Comparison of ENCODE assay signal across 8 cellular contexts in the genomic region with DNA sequence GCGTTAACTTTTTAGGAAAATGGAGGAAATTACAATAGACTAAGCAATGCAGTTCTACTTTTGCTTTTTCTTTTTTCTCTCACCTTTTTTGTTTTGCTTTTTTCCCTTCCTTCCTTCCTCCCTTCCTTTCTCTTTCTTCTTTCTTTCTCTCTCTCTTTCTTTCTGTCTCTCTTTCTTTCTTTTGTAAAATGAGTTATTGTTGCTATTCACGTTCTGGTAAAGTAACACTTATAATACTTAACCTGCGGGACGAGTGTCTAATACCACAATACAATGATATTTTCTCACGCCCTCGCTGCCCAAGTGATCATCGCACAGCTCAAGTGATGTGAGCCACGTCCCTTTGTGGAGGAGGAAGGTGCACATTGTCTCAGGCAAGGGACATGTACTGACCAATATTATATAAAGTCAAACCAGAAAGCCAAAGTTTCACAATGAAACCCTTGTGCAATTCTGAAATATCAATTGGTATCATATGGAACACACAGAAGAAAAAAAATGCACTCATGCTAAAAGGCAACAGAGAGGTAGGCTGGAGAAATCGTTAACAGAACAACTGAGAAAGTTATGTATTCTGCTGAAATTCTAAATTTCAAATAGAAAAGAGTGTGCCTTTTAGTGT. TPM values are rescaled to one million over a fixed set of nuclear protein-coding genes. Genes with fewer than 3 reads are reported as not detected.
DNase-seq lines count a peak whose midpoint lies in the region; ATAC-seq, FAIRE-seq and TF ChIP-seq lines count a peak whose summit lies in the region.

No MANE protein-coding gene starts in this region.

- TF ChIP-seq CTCF in HepG2 (CRISPR knock-in tag; IDR thresholded peaks at IDR 0.05) = no peak

- H3K4me2 ChIP-seq in HepG2 (ENCODE audit: low read depth, low read length) = 0 out of 2 replicates have a peak overlapping the region, but pooled peaks have one; percentile 66

- H2AFZ ChIP-seq in HepG2 (ENCODE audit: low read length) = no peak overlapping the region

- peaks cover 0 to 33% of the 10 kb centered on the region in 2 experiments; a peak in 2 of 5 replicates for H3K27me3 ChIP-seq in HepG2 (ENCODE audit: control insufficient read depth in 1 of 2, insufficient read depth in 2 of 2, low read length in 2 of 2)
- peaks cover 0 to 12% (median 3%) of the 10 kb centered on the region in 5 donors for H3K27me3 ChIP-seq in subcutaneous abdominal adipose tissue (ENCODE audit: control insufficient read depth in 5 of 5, insufficient read depth in 4 of 5, low read length in 5 of 5)

- no peaks in the 10 kb centered on the region for H4K20me1 ChIP-seq in HepG2 (ENCODE audit: insufficient read depth, low read length)

- DNase-seq in activated CD4-positive, alpha-beta T cell treated with anti-CD3 and anti-CD28 coated beads for 36 hours = no peak
- DNase-seq in activated CD4-positive, alpha-beta T cell treated with anti-CD3 and anti-CD28 coated beads, Interleukin-2, amount 50 U/mL, for 4 hours = no peak
- DNase-seq in activated naive CD8-positive, alpha-beta T cell treated with anti-CD3 and anti-CD28 coated beads, Interleukin-2, amount 10 ng/mL, durations not matched to agents 7 days and 5 days = no peak
- DNase-seq in HepG2 (ENCODE audit: low spot score) = no peak
- DNase-seq in NCI-H1436 (lab: John Stamatoyannopoulos, UW) = no peak
- no peak for DNase-seq in left colon
- no peak for DNase-seq in OCI-M1 (lab: John Stamatoyannopoulos, UW)

- H3K4me1 ChIP-seq in HepG2 (ENCODE audit: insufficient read depth, low read length) (peaks cover 8% of the 10 kb centered on the region; the same call in 1 of the 2 replicates), subcutaneous abdominal adipose tissue (ENCODE audit: control insufficient read depth in 5 of 5, insufficient read depth in 5 of 5, low read length in 5 of 5) (peaks cover 2 to 25% (median 22%) of the 10 kb centered on the region in 5 donors)

- H3K36me3 Mint-ChIP-seq in activated CD4-positive, alpha-beta T cell treated with anti-CD3 and anti-CD28 coated beads for 36 hours (ENCODE audit: low read depth) = no peaks in the 10 kb centered on the region
- H3K36me3 Mint-ChIP-seq in activated naive CD8-positive, alpha-beta T cell treated with anti-CD3 and anti-CD28 coated beads, Interleukin-2, amount 10 ng/mL, durations not matched to agents 7 days and 5 days = no peaks in the 10 kb centered on the region

- peaks cover 22% of the 10 kb centered on the region for H3K4me1 Mint-ChIP-seq in activated CD4-positive, alpha-beta T cell treated with anti-CD3 and anti-CD28 coated beads for 36 hours
- H3K4me1 Mint-ChIP-seq in activated naive CD8-positive, alpha-beta T cell treated with anti-CD3 and anti-CD28 coated beads, Interleukin-2, amount 10 ng/mL, durations not matched to agents 7 days and 5 days = peaks cover 12% of the 10 kb centered on the region

- H3K36me3 ChIP-seq in HepG2 (replicated peaks in 1 of 2; ENCODE audit: control insufficient read depth in 1 of 2, insufficient read depth in 2 of 2, low read length in 2 of 2) (no peaks in the 10 kb centered on the region), subcutaneous abdominal adipose tissue (ENCODE audit: control insufficient read depth in 5 of 5, insufficient read depth in 5 of 5, low read length in 5 of 5) (no peaks in the 10 kb centered on the region)

- BruUV-seq in HepG2 (replicated peaks; lab: Mats Ljungman, UMichigan) = no TSS peak

- WGBS in HepG2 (ENCODE audit: low lambda C conversion rate) = 45% methylated on average over 9 of the region's 9 CpGs

- H3K27ac Mint-ChIP-seq in activated CD4-positive, alpha-beta T cell treated with anti-CD3 and anti-CD28 coated beads for 36 hours = peak overlapping the region; percentile 11
- H3K27ac Mint-ChIP-seq in activated naive CD8-positive, alpha-beta T cell treated with anti-CD3 and anti-CD28 coated beads, Interleukin-2, amount 10 ng/mL, durations not matched to agents 7 days and 5 days = no peak overlapping the region

- CTCF ChIA-PET in activated CD4-positive, alpha-beta T cell treated with anti-CD3 and anti-CD28 coated beads for 36 hours (lab: Charles Lee) = interaction anchor here (1.1 kb wide), 1 partner anchor 16 kb away, joined by 3 read pairs; no protein-coding TSS in a partner anchor
- CTCF ChIA-PET in HepG2 (lab: Yijun Ruan, JAX; ENCODE audit: low intra/inter-chr PET ratio, low total read pairs) = no interaction called here

- TF ChIP-seq RAD21 in HepG2 (CRISPR knock-in tag; IDR thresholded peaks at IDR 0.05) = no peak

- no peak for FAIRE-seq in HepG2 (lab: Jason Lieb, UNC)

- no peak for TF ChIP-seq POLR2A in HepG2 (IDR thresholded peaks at IDR 0.05; ENCODE audit: insufficient read depth in 1 of 2, low read depth in 2 of 2, low read length in 2 of 2)

- H3K79me2 ChIP-seq in HepG2 (ENCODE audit: insufficient read depth, low read length) = no peaks in the 10 kb centered on the region

- H3K4me3 ChIP-seq in HepG2 (replicated peaks in 1 of 3; ENCODE audit: insufficient read depth in 1 of 3, low read depth in 2 of 3, low read length in 3 of 3) (no peak overlapping the region), subcutaneous abdominal adipose tissue (ENCODE audit: low read depth in 1 of 5, low read length in 5 of 5) (peak overlapping the region; percentile 52 to 78 (median 75))

- H3K9me3 ChIP-seq in HepG2 (ENCODE audit: low read length) (no peaks in the 10 kb centered on the region), subcutaneous abdominal adipose tissue (ENCODE audit: control insufficient read depth in 5 of 5, low read length in 5 of 5) (no peaks in the 10 kb centered on the region)

- no peaks in the 10 kb centered on the region for H3K9me3 Mint-ChIP-seq in activated CD4-positive, alpha-beta T cell treated with anti-CD3 and anti-CD28 coated beads for 36 hours (ENCODE audit: low read depth)
- no peaks in the 10 kb centered on the region for H3K9me3 Mint-ChIP-seq in activated naive CD8-positive, alpha-beta T cell treated with anti-CD3 and anti-CD28 coated beads, Interleukin-2, amount 10 ng/mL, durations not matched to agents 7 days and 5 days

- in situ Hi-C loops in HepG2 (cut with HindIII; ENCODE audit: extremely low pct_ligation_motif_present, low pct_unique_long_range_greater_than_20kb) = no loop called here

- POLR2A ChIA-PET in activated CD4-positive, alpha-beta T cell treated with anti-CD3 and anti-CD28 coated beads for 36 hours (lab: Charles Lee) = no interaction called here
- POLR2A ChIA-PET in activated naive CD8-positive, alpha-beta T cell treated with anti-CD3 and anti-CD28 coated beads, Interleukin-2, amount 10 ng/mL, durations not matched to agents 7 days and 5 days (lab: Charles Lee) = no interaction called here
- POLR2A ChIA-PET in HepG2 (lab: Yijun Ruan, JAX) = no interaction called here

- peak overlapping the region; percentile 62 for H3K4me3 Mint-ChIP-seq in activated CD4-positive, alpha-beta T cell treated with anti-CD3 and anti-CD28 coated beads for 36 hours
- peak overlapping the region; percentile 72 for H3K4me3 Mint-ChIP-seq in activated naive CD8-positive, alpha-beta T cell treated with anti-CD3 and anti-CD28 coated beads, Interleukin-2, amount 10 ng/mL, durations not matched to agents 7 days and 5 days

- TF ChIP-seq EP300 in HepG2 (IDR thresholded peaks at IDR 0.05; ENCODE audit: low read depth in 2 of 2, low read length in 2 of 2) = no peak
- no peak for TF ChIP-seq EP300 in HepG2 (CRISPR knock-in tag; IDR thresholded peaks at IDR 0.05; ENCODE audit: borderline replicate concordance)

- H3K9ac ChIP-seq in HepG2 (ENCODE audit: insufficient read depth, low read depth, low read length) = no peak overlapping the region
- H3K9ac ChIP-seq in subcutaneous abdominal adipose tissue (ENCODE audit: low read length in 5 of 5) = peak overlapping the region in 4 of 5 donors; percentile 68 to 81 (median 70)

- H3K27me3 Mint-ChIP-seq in activated CD4-positive, alpha-beta T cell treated with anti-CD3 and anti-CD28 coated beads for 36 hours = peaks cover 38% of the 10 kb centered on the region
- peaks cover 37% of the 10 kb centered on the region for H3K27me3 Mint-ChIP-seq in activated naive CD8-positive, alpha-beta T cell treated with anti-CD3 and anti-CD28 coated beads, Interleukin-2, amount 10 ng/mL, durations not matched to agents 7 days and 5 days

- intact Hi-C loops in activated CD4-positive, alpha-beta T cell treated with anti-CD3 and anti-CD28 coated beads for 36 hours (cut with DNase I, micrococcal nuclease) = no loop called here
- intact Hi-C loops in HepG2 (cut with micrococcal nuclease; ENCODE audit: unreplicated experiment) = loop anchor here (5.0 kb wide), 1 partner anchor 373 kb away; no protein-coding TSS in a partner anchor
- intact Hi-C loops in left colon (cut with DNase I, micrococcal nuclease) = no loop called here

- no peak for ATAC-seq in activated CD4-positive, alpha-beta T cell treated with anti-CD3 and anti-CD28 coated beads for 36 hours
- ATAC-seq in activated naive CD8-positive, alpha-beta T cell treated with anti-CD3 and anti-CD28 coated beads, Interleukin-2, amount 10 ng/mL, durations not matched to agents 7 days and 5 days (ENCODE audit: low read depth) = no peak
- no peak for ATAC-seq in HepG2
- ATAC-seq in left colon = no peak

- H3K27ac ChIP-seq in HepG2 (ENCODE audit: extremely low read length, insufficient read depth, low read length) = no peak overlapping the region
- H3K27ac ChIP-seq in subcutaneous abdominal adipose tissue (ENCODE audit: low read depth, low read length) = peak overlapping the region; percentile 70

RNA-seq across cellular contexts. Expression of gene JAM2, which starts 1.7 kb away (rescaled TPM):
- total RNA-seq in activated CD4-positive, alpha-beta T cell treated with anti-CD3 and anti-CD28 coated beads for 36 hours = 1 to 10 TPM; 1.1 to 1.2 TPM
- total RNA-seq in activated naive CD8-positive, alpha-beta T cell treated with anti-CD3 and anti-CD28 coated beads, Interleukin-2, amount 10 ng/mL, durations not matched to agents 7 days and 5 days = 1 to 10 TPM in 1 of 2 experiments, under 1 TPM in 1; 0.33 to 1.2 TPM
- total RNA-seq in HepG2 (2016; rRNA removed; fragmentation: Illumina TruSeq; extraction: Trizol) (not detected in 2 replicates), left colon (1 to 10 TPM; 3.5 to 8.7 TPM)
- total RNA-seq in HepG2 (2016; cell fraction: cytosol; rRNA removed; fragmentation: Illumina TruSeq; extraction: Trizol; ENCODE audit: low read depth) = not detected in 2 replicates
- total RNA-seq in HepG2 (2016; cell fraction: insoluble cytoplasmic fraction; rRNA removed; fragmentation: Illumina TruSeq; extraction: Trizol) = not detected in 2 replicates
- not detected in 2 replicates for total RNA-seq in HepG2 (2016; cell fraction: membrane; rRNA removed; fragmentation: Illumina TruSeq; extraction: Trizol)
- not detected in 2 replicates for total RNA-seq in HepG2 (2016; cell fraction: nucleus; rRNA removed; fragmentation: Illumina TruSeq; extraction: Trizol)
- 0.04 and 0.07 TPM in 2 replicates for polyA plus RNA-seq in HepG2 (2011; rRNA removed)
- not detected in 2 replicates for polyA plus RNA-seq in HepG2 (2011; cell fraction: cytosol; rRNA removed)
- 0.10 TPM in 1 of 2 replicates, not detected in the other for polyA plus RNA-seq in HepG2 (2011; cell fraction: nucleus; rRNA removed)
- polyA plus RNA-seq in HepG2 (2012) = 0.12 TPM in 1 of 2 replicates, not detected in the other
- not detected in 2 replicates for polyA plus RNA-seq in HepG2 (2016; cell fraction: cytosol; fragmentation: Illumina TruSeq; extraction: Trizol; ENCODE audit: low read depth)
- polyA plus RNA-seq in HepG2 (2016; cell fraction: insoluble cytoplasmic fraction; fragmentation: Illumina TruSeq; extraction: Trizol; ENCODE audit: low read depth) = not detected in 2 replicates
- not detected in 2 replicates for polyA plus RNA-seq in HepG2 (2016; cell fraction: membrane; fragmentation: Illumina TruSeq; extraction: Trizol; ENCODE audit: low read depth)
- polyA plus RNA-seq in HepG2 (2016; cell fraction: nucleus; fragmentation: Illumina TruSeq; extraction: Trizol; ENCODE audit: insufficient read depth, low read depth) = not detected in 2 replicates
- not detected in 2 replicates for polyA minus RNA-seq in HepG2 (2011; rRNA and poly(A)+ RNA removed; ENCODE audit: low replicate concordance)
- polyA minus RNA-seq in HepG2 (2011; cell fraction: cytosol; rRNA and poly(A)+ RNA removed) = not detected in 2 replicates
- polyA minus RNA-seq in HepG2 (2011; cell fraction: nucleus; rRNA and poly(A)+ RNA removed) = not detected in 2 replicates

RNA-seq across cellular contexts. Expression of gene MRPL39, which starts 33.5 kb away (rescaled TPM):
- 10 to 100 TPM; 78.4 to 84.5 TPM for total RNA-seq in activated CD4-positive, alpha-beta T cell treated with anti-CD3 and anti-CD28 coated beads for 36 hours
- total RNA-seq in activated naive CD8-positive, alpha-beta T cell treated with anti-CD3 and anti-CD28 coated beads, Interleukin-2, amount 10 ng/mL, durations not matched to agents 7 days and 5 days = 10 to 100 TPM; 34.1 to 34.2 TPM
- 91.2 and 141 TPM in 2 replicates for total RNA-seq in HepG2 (2016; rRNA removed; fragmentation: Illumina TruSeq; extraction: Trizol)
- total RNA-seq in HepG2 (2016; cell fraction: cytosol; rRNA removed; fragmentation: Illumina TruSeq; extraction: Trizol; ENCODE audit: low read depth) = 11.9 and 12.5 TPM in 2 replicates
- 88.8 and 142 TPM in 2 replicates for total RNA-seq in HepG2 (2016; cell fraction: insoluble cytoplasmic fraction; rRNA removed; fragmentation: Illumina TruSeq; extraction: Trizol)
- total RNA-seq in HepG2 (2016; cell fraction: membrane; rRNA removed; fragmentation: Illumina TruSeq; extraction: Trizol) = 14.3 and 18.5 TPM in 2 replicates
- 33.8 and 40.4 TPM in 2 replicates for total RNA-seq in HepG2 (2016; cell fraction: nucleus; rRNA removed; fragmentation: Illumina TruSeq; extraction: Trizol)
- polyA plus RNA-seq in HepG2 (2011; rRNA removed) = 19.8 and 29.1 TPM in 2 replicates
- polyA plus RNA-seq in HepG2 (2011; cell fraction: cytosol; rRNA removed) = 11.8 and 15.2 TPM in 2 replicates
- polyA plus RNA-seq in HepG2 (2011; cell fraction: nucleus; rRNA removed) = 4.5 and 5.4 TPM in 2 replicates
- 27.8 and 42.6 TPM in 2 replicates for polyA plus RNA-seq in HepG2 (2012)
- 7.7 and 8.7 TPM in 2 replicates for polyA plus RNA-seq in HepG2 (2016; cell fraction: cytosol; fragmentation: Illumina TruSeq; extraction: Trizol; ENCODE audit: low read depth)
- 109 and 121 TPM in 2 replicates for polyA plus RNA-seq in HepG2 (2016; cell fraction: insoluble cytoplasmic fraction; fragmentation: Illumina TruSeq; extraction: Trizol; ENCODE audit: low read depth)
- 9.3 and 12.6 TPM in 2 replicates for polyA plus RNA-seq in HepG2 (2016; cell fraction: membrane; fragmentation: Illumina TruSeq; extraction: Trizol; ENCODE audit: low read depth)
- polyA plus RNA-seq in HepG2 (2016; cell fraction: nucleus; fragmentation: Illumina TruSeq; extraction: Trizol; ENCODE audit: insufficient read depth, low read depth) = 31.3 and 36.3 TPM in 2 replicates
- polyA minus RNA-seq in HepG2 (2011; rRNA and poly(A)+ RNA removed; ENCODE audit: low replicate concordance) = 5.1 and 12.3 TPM in 2 replicates
- 11.0 and 11.9 TPM in 2 replicates for polyA minus RNA-seq in HepG2 (2011; cell fraction: cytosol; rRNA and poly(A)+ RNA removed)
- polyA minus RNA-seq in HepG2 (2011; cell fraction: nucleus; rRNA and poly(A)+ RNA removed) = 23.2 and 30.5 TPM in 2 replicates
- 10 to 100 TPM; 29.0 TPM for total RNA-seq in left colon

Comparison
In these comparisons a context has a peak if more than half of its experiments do, and no peak if none do; other contexts are left out.
1. H3K4me3 ChIP-seq: peak in subcutaneous abdominal adipose tissue (5 of 5); none in HepG2 (0 of 3).